1 cellular context compared by ENCODE assay signal in genomic region chr11:72813740-72814138, GRCh38.
TF ChIP-seq lines count a peak whose summit lies in the region.

No MANE protein-coding gene starts in this region.

TF ChIP-seq in HepG2, 621 proteins besides CTCF, POLR2A, EP300 and RAD21 (continued from another document and continues in another):
- TF ChIP-seq, protein P1, sequence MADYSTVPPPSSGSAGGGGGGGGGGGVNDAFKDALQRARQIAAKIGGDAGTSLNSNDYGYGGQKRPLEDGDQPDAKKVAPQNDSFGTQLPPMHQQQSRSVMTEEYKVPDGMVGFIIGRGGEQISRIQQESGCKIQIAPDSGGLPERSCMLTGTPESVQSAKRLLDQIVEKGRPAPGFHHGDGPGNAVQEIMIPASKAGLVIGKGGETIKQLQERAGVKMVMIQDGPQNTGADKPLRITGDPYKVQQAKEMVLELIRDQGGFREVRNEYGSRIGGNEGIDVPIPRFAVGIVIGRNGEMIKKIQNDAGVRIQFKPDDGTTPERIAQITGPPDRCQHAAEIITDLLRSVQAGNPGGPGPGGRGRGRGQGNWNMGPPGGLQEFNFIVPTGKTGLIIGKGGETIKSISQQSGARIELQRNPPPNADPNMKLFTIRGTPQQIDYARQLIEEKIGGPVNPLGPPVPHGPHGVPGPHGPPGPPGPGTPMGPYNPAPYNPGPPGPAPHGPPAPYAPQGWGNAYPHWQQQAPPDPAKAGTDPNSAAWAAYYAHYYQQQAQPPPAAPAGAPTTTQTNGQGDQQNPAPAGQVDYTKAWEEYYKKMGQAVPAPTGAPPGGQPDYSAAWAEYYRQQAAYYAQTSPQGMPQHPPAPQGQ (CRISPR knock-in tag; IDR thresholded peaks at IDR 0.05; ENCODE audit: borderline replicate concordance) = no peak
- TF ChIP-seq PHF21A (CRISPR knock-in tag; IDR thresholded peaks at IDR 0.05) = no peak
- TF ChIP-seq ZNF660 (CRISPR knock-in tag; IDR thresholded peaks at IDR 0.05; ENCODE audit: borderline replicate concordance, low read depth) = no peak
- peak; percentile 91 for TF ChIP-seq ZNF605 (CRISPR knock-in tag; IDR thresholded peaks at IDR 0.05)
- TF ChIP-seq POGZ (CRISPR knock-in tag; IDR thresholded peaks at IDR 0.05) = no peak; the same call in 1 of the 2 replicates
- no peak for TF ChIP-seq AGO1 (IDR thresholded peaks at IDR 0.05; ENCODE audit: low read depth, low read length, poor library complexity, severe bottlenecking)
- no peak for TF ChIP-seq BCL3 (CRISPR knock-in tag; IDR thresholded peaks at IDR 0.05)
- TF ChIP-seq, protein P2, sequence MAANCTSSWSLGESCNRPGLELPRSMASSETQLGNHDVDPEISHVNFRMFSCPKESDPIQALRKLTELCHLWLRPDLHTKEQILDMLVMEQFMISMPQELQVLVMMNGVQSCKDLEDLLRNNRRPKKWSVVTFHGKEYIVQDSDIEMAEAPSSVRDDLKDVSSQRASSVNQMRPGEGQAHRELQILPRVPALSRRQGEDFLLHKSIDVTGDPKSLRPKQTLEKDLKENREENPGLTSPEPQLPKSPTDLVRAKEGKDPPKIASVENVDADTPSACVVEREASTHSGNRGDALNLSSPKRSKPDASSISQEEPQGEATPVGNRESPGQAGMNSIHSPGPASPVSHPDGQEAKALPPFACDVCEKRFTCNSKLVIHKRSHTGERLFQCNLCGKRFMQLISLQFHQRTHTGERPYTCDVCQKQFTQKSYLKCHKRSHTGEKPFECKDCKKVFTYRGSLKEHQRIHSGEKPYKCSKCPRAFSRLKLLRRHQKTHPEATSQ (CRISPR knock-in tag; IDR thresholded peaks at IDR 0.05; ENCODE audit: borderline replicate concordance) = no peak
- TF ChIP-seq ZNF614 (CRISPR knock-in tag; IDR thresholded peaks at IDR 0.05; ENCODE audit: borderline replicate concordance) = no peak
- no peak for TF ChIP-seq MAF1 (CRISPR knock-in tag; IDR thresholded peaks at IDR 0.05; ENCODE audit: borderline replicate concordance)
- TF ChIP-seq TBP (CRISPR knock-in tag; IDR thresholded peaks at IDR 0.05) = no peak
- TF ChIP-seq TBL1XR1 (IDR thresholded peaks at IDR 0.05; ENCODE audit: borderline replicate concordance, low read length, partially characterized antibody) = peak; percentile 21
- no peak for TF ChIP-seq SOX5 (CRISPR knock-in tag; IDR thresholded peaks at IDR 0.05; ENCODE audit: borderline replicate concordance)
- TF ChIP-seq TOPORS (CRISPR knock-in tag; IDR thresholded peaks at IDR 0.05) = peak; percentile 3; the same call in 1 of the 2 replicates
- no peak for TF ChIP-seq MYNN (CRISPR knock-in tag; IDR thresholded peaks at IDR 0.05; ENCODE audit: low read depth)
- no peak for TF ChIP-seq NFYC (CRISPR knock-in tag; IDR thresholded peaks at IDR 0.05)
- TF ChIP-seq KLF15 (CRISPR knock-in tag; IDR thresholded peaks at IDR 0.05; ENCODE audit: borderline replicate concordance) = peak; percentile 75; the same call in 1 of the 2 replicates
- no peak; the same call in 1 of the 2 replicates for TF ChIP-seq SRY (CRISPR knock-in tag; IDR thresholded peaks at IDR 0.05)
- no peak for TF ChIP-seq ZNF597 (CRISPR knock-in tag; IDR thresholded peaks at IDR 0.05)
- no peak; the same call in 1 of the 2 replicates for TF ChIP-seq ZNF143 (CRISPR knock-in tag; IDR thresholded peaks at IDR 0.05)
- TF ChIP-seq PAWR (CRISPR knock-in tag; IDR thresholded peaks at IDR 0.05; ENCODE audit: borderline replicate concordance) = no peak
- TF ChIP-seq NR2F2 (IDR thresholded peaks at IDR 0.05; ENCODE audit: borderline replicate concordance, low read depth) = no peak
- TF ChIP-seq ZNF761 (CRISPR knock-in tag; conservative IDR thresholded peaks at IDR 0.05) = no peak
- no peak for TF ChIP-seq ZNF780A (CRISPR knock-in tag; IDR thresholded peaks at IDR 0.05)
- TF ChIP-seq NFKB2 (CRISPR knock-in tag; IDR thresholded peaks at IDR 0.05; ENCODE audit: borderline replicate concordance) = peak; percentile 39
- TF ChIP-seq ZNF775 (CRISPR knock-in tag; IDR thresholded peaks at IDR 0.05; ENCODE audit: borderline replicate concordance) = no peak
- no peak for TF ChIP-seq ZNF10 (CRISPR knock-in tag; IDR thresholded peaks at IDR 0.05; ENCODE audit: borderline replicate concordance, low read depth)
- TF ChIP-seq SMC3 (IDR thresholded peaks at IDR 0.05; ENCODE audit: low read length) = no peak
- TF ChIP-seq, protein P3, sequence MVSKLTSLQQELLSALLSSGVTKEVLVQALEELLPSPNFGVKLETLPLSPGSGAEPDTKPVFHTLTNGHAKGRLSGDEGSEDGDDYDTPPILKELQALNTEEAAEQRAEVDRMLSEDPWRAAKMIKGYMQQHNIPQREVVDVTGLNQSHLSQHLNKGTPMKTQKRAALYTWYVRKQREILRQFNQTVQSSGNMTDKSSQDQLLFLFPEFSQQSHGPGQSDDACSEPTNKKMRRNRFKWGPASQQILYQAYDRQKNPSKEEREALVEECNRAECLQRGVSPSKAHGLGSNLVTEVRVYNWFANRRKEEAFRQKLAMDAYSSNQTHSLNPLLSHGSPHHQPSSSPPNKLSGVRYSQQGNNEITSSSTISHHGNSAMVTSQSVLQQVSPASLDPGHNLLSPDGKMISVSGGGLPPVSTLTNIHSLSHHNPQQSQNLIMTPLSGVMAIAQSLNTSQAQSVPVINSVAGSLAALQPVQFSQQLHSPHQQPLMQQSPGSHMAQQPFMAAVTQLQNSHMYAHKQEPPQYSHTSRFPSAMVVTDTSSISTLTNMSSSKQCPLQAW (CRISPR knock-in tag; IDR thresholded peaks at IDR 0.05) = peak; percentile 81
- no peak for TF ChIP-seq ZBTB1 (CRISPR knock-in tag; IDR thresholded peaks at IDR 0.05; ENCODE audit: borderline replicate concordance)
- no peak for TF ChIP-seq NFIC (IDR thresholded peaks at IDR 0.05; ENCODE audit: low read length)
- 0 out of 2 replicates have a peak, but pooled peaks have one; percentile 24 for TF ChIP-seq TP53 (CRISPR knock-in tag; conservative IDR thresholded peaks at IDR 0.05)
- no peak for TF ChIP-seq PCBP1 (IDR thresholded peaks at IDR 0.05; ENCODE audit: borderline replicate concordance, low read depth, low read length)
- TF ChIP-seq GFI1 (CRISPR knock-in tag; IDR thresholded peaks at IDR 0.05; ENCODE audit: borderline replicate concordance) = no peak
- TF ChIP-seq, protein P4, sequence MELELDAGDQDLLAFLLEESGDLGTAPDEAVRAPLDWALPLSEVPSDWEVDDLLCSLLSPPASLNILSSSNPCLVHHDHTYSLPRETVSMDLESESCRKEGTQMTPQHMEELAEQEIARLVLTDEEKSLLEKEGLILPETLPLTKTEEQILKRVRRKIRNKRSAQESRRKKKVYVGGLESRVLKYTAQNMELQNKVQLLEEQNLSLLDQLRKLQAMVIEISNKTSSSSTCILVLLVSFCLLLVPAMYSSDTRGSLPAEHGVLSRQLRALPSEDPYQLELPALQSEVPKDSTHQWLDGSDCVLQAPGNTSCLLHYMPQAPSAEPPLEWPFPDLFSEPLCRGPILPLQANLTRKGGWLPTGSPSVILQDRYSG (CRISPR knock-in tag; IDR thresholded peaks at IDR 0.05) = no peak; the same call in 1 of the 2 replicates
- no peak for TF ChIP-seq ATF4 (CRISPR knock-in tag; IDR thresholded peaks at IDR 0.05)
- no peak for TF ChIP-seq SRF (IDR thresholded peaks at IDR 0.05; ENCODE audit: low read depth, low read length)
- no peak; the same call in 1 of the 2 replicates for TF ChIP-seq GABPB1 (CRISPR knock-in tag; IDR thresholded peaks at IDR 0.05)
- TF ChIP-seq, protein P5, sequence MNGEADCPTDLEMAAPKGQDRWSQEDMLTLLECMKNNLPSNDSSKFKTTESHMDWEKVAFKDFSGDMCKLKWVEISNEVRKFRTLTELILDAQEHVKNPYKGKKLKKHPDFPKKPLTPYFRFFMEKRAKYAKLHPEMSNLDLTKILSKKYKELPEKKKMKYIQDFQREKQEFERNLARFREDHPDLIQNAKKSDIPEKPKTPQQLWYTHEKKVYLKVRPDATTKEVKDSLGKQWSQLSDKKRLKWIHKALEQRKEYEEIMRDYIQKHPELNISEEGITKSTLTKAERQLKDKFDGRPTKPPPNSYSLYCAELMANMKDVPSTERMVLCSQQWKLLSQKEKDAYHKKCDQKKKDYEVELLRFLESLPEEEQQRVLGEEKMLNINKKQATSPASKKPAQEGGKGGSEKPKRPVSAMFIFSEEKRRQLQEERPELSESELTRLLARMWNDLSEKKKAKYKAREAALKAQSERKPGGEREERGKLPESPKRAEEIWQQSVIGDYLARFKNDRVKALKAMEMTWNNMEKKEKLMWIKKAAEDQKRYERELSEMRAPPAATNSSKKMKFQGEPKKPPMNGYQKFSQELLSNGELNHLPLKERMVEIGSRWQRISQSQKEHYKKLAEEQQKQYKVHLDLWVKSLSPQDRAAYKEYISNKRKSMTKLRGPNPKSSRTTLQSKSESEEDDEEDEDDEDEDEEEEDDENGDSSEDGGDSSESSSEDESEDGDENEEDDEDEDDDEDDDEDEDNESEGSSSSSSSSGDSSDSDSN (CRISPR knock-in tag; IDR thresholded peaks at IDR 0.05) = no peak; the same call in 1 of the 2 replicates
- TF ChIP-seq, protein P6, sequence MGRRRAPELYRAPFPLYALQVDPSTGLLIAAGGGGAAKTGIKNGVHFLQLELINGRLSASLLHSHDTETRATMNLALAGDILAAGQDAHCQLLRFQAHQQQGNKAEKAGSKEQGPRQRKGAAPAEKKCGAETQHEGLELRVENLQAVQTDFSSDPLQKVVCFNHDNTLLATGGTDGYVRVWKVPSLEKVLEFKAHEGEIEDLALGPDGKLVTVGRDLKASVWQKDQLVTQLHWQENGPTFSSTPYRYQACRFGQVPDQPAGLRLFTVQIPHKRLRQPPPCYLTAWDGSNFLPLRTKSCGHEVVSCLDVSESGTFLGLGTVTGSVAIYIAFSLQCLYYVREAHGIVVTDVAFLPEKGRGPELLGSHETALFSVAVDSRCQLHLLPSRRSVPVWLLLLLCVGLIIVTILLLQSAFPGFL (CRISPR knock-in tag; IDR thresholded peaks at IDR 0.05) = no peak
- no peak for TF ChIP-seq KDM6A (CRISPR knock-in tag; IDR thresholded peaks at IDR 0.05; ENCODE audit: low read depth)
- no peak for TF ChIP-seq SMAD9 (CRISPR knock-in tag; IDR thresholded peaks at IDR 0.05)
- no peak for TF ChIP-seq NFATC3 (CRISPR knock-in tag; IDR thresholded peaks at IDR 0.05)
- no peak for TF ChIP-seq IKZF4 (CRISPR knock-in tag; IDR thresholded peaks at IDR 0.05; ENCODE audit: borderline replicate concordance, low read depth, not compliant biosample characterization)
- no peak for TF ChIP-seq STAT6 (CRISPR knock-in tag; IDR thresholded peaks at IDR 0.05; ENCODE audit: borderline replicate concordance)
- no peak for TF ChIP-seq NR3C1 (CRISPR knock-in tag; IDR thresholded peaks at IDR 0.05)
- no peak for TF ChIP-seq MLLT10 (CRISPR knock-in tag; IDR thresholded peaks at IDR 0.05)
- TF ChIP-seq THAP8 (CRISPR knock-in tag; IDR thresholded peaks at IDR 0.05; ENCODE audit: borderline replicate concordance) = no peak
- no peak for TF ChIP-seq PAF1 (CRISPR knock-in tag; IDR thresholded peaks at IDR 0.05)
